16 cellular contexts compared by ENCODE assay signal in the genomic region with DNA sequence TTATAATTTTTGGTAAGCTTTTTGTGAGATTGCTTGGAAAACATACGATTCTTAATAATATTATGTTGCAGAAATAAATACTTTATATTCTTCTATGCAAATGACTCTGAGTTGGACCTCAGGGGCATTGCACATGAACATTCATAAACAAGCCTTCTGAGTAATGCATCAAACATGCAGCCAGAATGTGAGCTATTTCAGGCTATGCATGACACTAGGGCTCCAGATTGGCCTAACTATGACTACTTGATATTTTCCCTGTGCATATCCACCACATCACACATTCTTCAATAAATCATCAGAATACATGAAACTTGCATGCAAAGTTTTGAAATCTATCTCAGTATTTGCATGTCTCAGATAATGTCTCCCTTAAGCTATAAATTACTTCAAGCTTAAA.
"Had no signal": no experiment of that assay in that cellular context is flagged by ENCODE, and none has a peak within 500 bp of the region (broad histone marks: within the 10 kb centered on the region; RNA-seq: fewer than 3 reads in every experiment).

No MANE protein-coding gene starts in this region.

- ATAC-seq: gastrocnemius medialis, heart left ventricle, T-helper 17 cell had no signal

- H3K27me3 ChIP-seq: gastrocnemius medialis, heart left ventricle, right atrium auricular region, transverse colon, uterus had no signal

- H3K36me3 ChIP-seq: gastrocnemius medialis, heart left ventricle, left ventricle myocardium inferior, right atrium auricular region, transverse colon, uterus, WERI-Rb-1 had no signal

- H3K4me3 ChIP-seq: gastrocnemius medialis, heart left ventricle, left ventricle myocardium inferior, right atrium auricular region, transverse colon, uterus had no signal

- H3K9me3 ChIP-seq: gastrocnemius medialis, heart left ventricle, left ventricle myocardium inferior, right atrium auricular region, transverse colon, uterus had no signal

- DNase-seq: activated CD4-positive, alpha-beta T cell treated with anti-CD3 and anti-CD28 coated beads, Interleukin-2, amount 50 U/mL, for 48 hours; activated gamma-delta T cell treated with Interleukin-2 at 50 U/mL for 16 hours; activated naive CD8-positive, alpha-beta T cell treated with anti-CD3 and anti-CD28 coated beads for 36 hours; activated T-cell treated with anti-CD3 and anti-CD28 coated beads for 4 hours; amygdala; dermis blood vessel endothelial cell; effector memory CD4-positive, alpha-beta T cell; gastrocnemius medialis; heart left ventricle; kidney glomerular epithelial cell; left ventricle myocardium inferior; T-helper 17 cell; transverse colon; uterus; WERI-Rb-1 had no signal
